In genomic region chr1:10471411-10472219, GRCh38 we compare ENCODE assay signal across 8 cellular contexts. TPM values are rescaled to one million over a fixed set of nuclear protein-coding genes. Genes with fewer than 3 reads are reported as not detected.
A peak's percentile ranks its signal among the peaks of the same experiment; 100 is the strongest.
DNase-seq lines count a peak whose midpoint lies in the region; ATAC-seq and TF ChIP-seq lines count a peak whose summit lies in the region.

No MANE protein-coding gene starts in this region.

- H3K4me2 ChIP-seq in OCI-LY7 (ENCODE audit: low read length) = peak overlapping the region; percentile 91

- H3K36me3 Mint-ChIP-seq in activated CD4-positive, alpha-beta T cell treated with anti-CD3 and anti-CD28 coated beads, Interleukin-2, amount 10 ng/mL, durations not matched to agents 24 days and 14 days (ENCODE audit: low read depth) = peaks cover 26% of the 10 kb centered on the region
- H3K36me3 Mint-ChIP-seq in naive thymus-derived CD4-positive, alpha-beta T cell = peaks cover 6 to 17% (median 10%) of the 10 kb centered on the region in 5 donors

- CTCF ChIA-PET in OCI-LY7 (lab: Charles Lee; ENCODE audit: unreplicated experiment) = interaction anchor here (0.6 kb wide), 1 partner anchor 9 kb away, joined by 3 read pairs; no protein-coding TSS in a partner anchor
- CTCF ChIA-PET in naive thymus-derived CD4-positive, alpha-beta T cell (lab: Charles Lee) = interaction anchor here (0.8 to 1.3 kb wide), 2 partner anchors 23 to 25 kb away, joined by 3 read pairs; no protein-coding TSS in a partner anchor

- no peaks in the 10 kb centered on the region for H3K9me3 ChIP-seq in OCI-LY7 (ENCODE audit: low read length)
- H3K9me3 ChIP-seq in ectodermal cell (ENCODE audit: control insufficient read depth, low read length) = no peaks in the 10 kb centered on the region
- H3K9me3 ChIP-seq in naive thymus-derived CD4-positive, alpha-beta T cell (ENCODE audit: control insufficient read depth in 2 of 3, low read length in 3 of 3) = no peaks in the 10 kb centered on the region

- peaks cover 28% of the 10 kb centered on the region for H3K4me1 Mint-ChIP-seq in activated CD4-positive, alpha-beta T cell treated with anti-CD3 and anti-CD28 coated beads, Interleukin-2, amount 10 ng/mL, durations not matched to agents 24 days and 14 days
- H3K4me1 Mint-ChIP-seq in naive thymus-derived CD4-positive, alpha-beta T cell = peaks cover 12 to 54% (median 44%) of the 10 kb centered on the region in 7 donors

- POLR2A ChIA-PET in OCI-LY7 (lab: Charles Lee) = interaction anchor here (0.7 kb wide), 1 partner anchor 15 kb away, joined by 3 read pairs; no protein-coding TSS in a partner anchor
- POLR2A ChIA-PET in naive thymus-derived CD4-positive, alpha-beta T cell (lab: Charles Lee) = no interaction called here

- WGBS in ectodermal cell, 2 experiments = 5 to 6% methylated on average over 22 to 23 of the region's 23 CpGs

- H3K4me1 ChIP-seq in OCI-LY7 (ENCODE audit: insufficient read depth, low read length, poor library complexity, severe bottlenecking) (peaks cover 31% of the 10 kb centered on the region), ectodermal cell (ENCODE audit: control insufficient read depth, insufficient read depth, low read length) (peaks cover 9% of the 10 kb centered on the region)
- H3K4me1 ChIP-seq in naive thymus-derived CD4-positive, alpha-beta T cell (ENCODE audit: control insufficient read depth in 2 of 2, insufficient read depth in 2 of 2, low read length in 2 of 2) = peaks cover 21 to 36% of the 10 kb centered on the region in 2 donors

- H3K4me3 Mint-ChIP-seq in activated CD4-positive, alpha-beta T cell treated with anti-CD3 and anti-CD28 coated beads, Interleukin-2, amount 10 ng/mL, durations not matched to agents 24 days and 14 days = peak overlapping the region; percentile 98
- peak overlapping the region; percentile 87 to 96 (median 92) for H3K4me3 Mint-ChIP-seq in naive thymus-derived CD4-positive, alpha-beta T cell

- no peaks in the 10 kb centered on the region for H3K9me2 ChIP-seq in OCI-LY7 (ENCODE audit: insufficient read depth, low read length)

- no peaks in the 10 kb centered on the region for H3K27me3 Mint-ChIP-seq in activated CD4-positive, alpha-beta T cell treated with anti-CD3 and anti-CD28 coated beads, Interleukin-2, amount 10 ng/mL, durations not matched to agents 24 days and 14 days
- no peaks in the 10 kb centered on the region for H3K27me3 Mint-ChIP-seq in naive thymus-derived CD4-positive, alpha-beta T cell

- peaks cover 43% of the 10 kb centered on the region for H3K79me2 ChIP-seq in OCI-LY7 (ENCODE audit: insufficient read depth, low read depth, low read length)

- H3K9me3 Mint-ChIP-seq in activated CD4-positive, alpha-beta T cell treated with anti-CD3 and anti-CD28 coated beads, Interleukin-2, amount 10 ng/mL, durations not matched to agents 24 days and 14 days = no peaks in the 10 kb centered on the region
- no peaks in the 10 kb centered on the region for H3K9me3 Mint-ChIP-seq in naive thymus-derived CD4-positive, alpha-beta T cell

- H3K27me3 ChIP-seq in ectodermal cell (ENCODE audit: control insufficient read depth, insufficient read depth, low read length, poor library complexity, severe bottlenecking) = no peaks in the 10 kb centered on the region
- no peaks in the 10 kb centered on the region for H3K27me3 ChIP-seq in naive thymus-derived CD4-positive, alpha-beta T cell (ENCODE audit: control insufficient read depth in 2 of 2, insufficient read depth in 2 of 2, low read length in 2 of 2)

- TSS peak; percentile 66 for BruUV-seq in OCI-LY7 (replicated peaks; lab: Mats Ljungman, UMichigan)

- peaks cover 4% of the 10 kb centered on the region; the same call in 1 of the 2 replicates for H4K20me1 ChIP-seq in OCI-LY7 (ENCODE audit: insufficient read depth, low read length)

- peak overlapping the region; percentile 94 for H3K27ac Mint-ChIP-seq in activated CD4-positive, alpha-beta T cell treated with anti-CD3 and anti-CD28 coated beads, Interleukin-2, amount 10 ng/mL, durations not matched to agents 24 days and 14 days
- H3K27ac Mint-ChIP-seq in naive thymus-derived CD4-positive, alpha-beta T cell = peak overlapping the region; percentile 78 to 93 (median 90)

- peak overlapping the region; percentile 85 for H3K4me3 ChIP-seq in OCI-LY7 (ENCODE audit: low read depth, low read length, poor library complexity, severe bottlenecking)
- H3K4me3 ChIP-seq in ectodermal cell (ENCODE audit: insufficient read depth, low read depth, low read length) = peak overlapping the region; percentile 51
- peak overlapping the region; percentile 69 for H3K4me3 ChIP-seq in naive thymus-derived CD4-positive, alpha-beta T cell (ENCODE audit: low read length)

- H3K36me3 ChIP-seq in OCI-LY7 (ENCODE audit: insufficient read depth, low read length) = peaks cover 37% of the 10 kb centered on the region
- peaks cover 10% of the 10 kb centered on the region for H3K36me3 ChIP-seq in ectodermal cell (ENCODE audit: control insufficient read depth, insufficient read depth, low read length)
- peaks cover 0 to 22% (median 4%) of the 10 kb centered on the region in 3 experiments for H3K36me3 ChIP-seq in naive thymus-derived CD4-positive, alpha-beta T cell (ENCODE audit: control insufficient read depth in 2 of 3, insufficient read depth in 3 of 3, low read length in 3 of 3)

- ATAC-seq in naive thymus-derived CD4-positive, alpha-beta T cell = peak; percentile 0

- DNase-seq in activated CD4-positive, alpha-beta T cell treated with anti-CD3 and anti-CD28 coated beads, Interleukin-2, amount 10 ng/mL, durations not matched to agents 24 days and 14 days = no peak
- DNase-seq in activated CD4-positive, alpha-beta T cell treated with anti-CD3 and anti-CD28 coated beads for 1 hour = no peak
- DNase-seq in OCI-LY7 (ENCODE audit: low spot score) (no peak), HuH-7 (ENCODE audit: low spot score) (no peak), SHP77 treated with DMSO at 0.1 percent for 48 hours (lab: John Stamatoyannopoulos, UW) (no peak), posterior vena cava (ENCODE audit: low spot score) (no peak)
- DNase-seq in naive thymus-derived CD4-positive, alpha-beta T cell = no peak

- H2AFZ ChIP-seq in OCI-LY7 (ENCODE audit: low read length) = peak overlapping the region; percentile 66; the same call in 1 of the 2 replicates

- H3K27ac ChIP-seq in OCI-LY7 (ENCODE audit: low read depth, low read length, poor library complexity, severe bottlenecking) (peak overlapping the region; percentile 96), ectodermal cell (ENCODE audit: insufficient read depth, low read depth, low read length, poor library complexity, severe bottlenecking) (no peak overlapping the region)
- H3K27ac ChIP-seq in naive thymus-derived CD4-positive, alpha-beta T cell (ENCODE audit: low read depth, low read length) = peak overlapping the region; percentile 68

- no peak for TF ChIP-seq CTCF in OCI-LY7 (conservative IDR thresholded peaks at IDR 0.05; ENCODE audit: low read length)

- intact Hi-C loops in activated CD4-positive, alpha-beta T cell treated with anti-CD3 and anti-CD28 coated beads, Interleukin-2, amount 10 ng/mL, durations not matched to agents 24 days and 14 days (cut with micrococcal nuclease) = loop anchor here (1.0 kb wide), 2 partner anchors 23 to 41 kb away; partner anchors contain the start of gene CENPS
- intact Hi-C loops in OCI-LY7 (cut with micrococcal nuclease; ENCODE audit: unreplicated experiment) = loop anchor here (1.0 to 10.0 kb wide), 3 partner anchors 41 to 437 kb away; partner anchors contain the start of genes CENPS, PGD and UBE4B
- intact Hi-C loops in naive thymus-derived CD4-positive, alpha-beta T cell (cut with micrococcal nuclease) = loop anchor here (1.0 to 10.0 kb wide), 14 partner anchors 23 to 1343 kb away; partner anchors contain the start of genes CENPS (in 2 of the 2), TARDBP (in 2 of the 2), AGTRAP (in 1 of the 2) and CLCN6 (in 1 of the 2)
- intact Hi-C loops in posterior vena cava (cut with DNase I) = loop anchor here in 1 of 2 donors (1.0 kb wide), 1 partner anchor 27 kb away; no protein-coding TSS in a partner anchor

RNA-seq across cellular contexts. Expression of gene DFFA, which starts 0.7 kb away (rescaled TPM):
- 57.4 and 58.2 TPM in 2 replicates for total RNA-seq in activated CD4-positive, alpha-beta T cell treated with anti-CD3 and anti-CD28 coated beads, Interleukin-2, amount 10 ng/mL, durations not matched to agents 24 days and 14 days
- total RNA-seq in OCI-LY7 (2014; rRNA removed; shearing (Covaris generic)) = 58.4 and 64.6 TPM in 2 replicates
- total RNA-seq in OCI-LY7 (2022) (70.9 and 79.0 TPM in 2 replicates), posterior vena cava (10 to 100 TPM; 21.5 to 24.4 TPM)
- 52.9 TPM for polyA plus RNA-seq in ectodermal cell (2013, experiment 1 of 4)
- 59.8 TPM for polyA plus RNA-seq in ectodermal cell (2013, experiment 2 of 4)
- 38.6 TPM for polyA plus RNA-seq in ectodermal cell (2013, experiment 3 of 4)
- 40.4 TPM for polyA plus RNA-seq in ectodermal cell (2013, experiment 4 of 4)
- 10 to 100 TPM; 13.5 to 36.0 (median 23.4) TPM for total RNA-seq in naive thymus-derived CD4-positive, alpha-beta T cell
- 10 to 100 TPM; 16.5 to 36.7 TPM for polyA plus RNA-seq in naive thymus-derived CD4-positive, alpha-beta T cell

RNA-seq across cellular contexts. Expression of gene PEX14, which starts 3.1 kb away (rescaled TPM):
- 20.7 and 21.6 TPM in 2 replicates for total RNA-seq in activated CD4-positive, alpha-beta T cell treated with anti-CD3 and anti-CD28 coated beads, Interleukin-2, amount 10 ng/mL, durations not matched to agents 24 days and 14 days
- 11.9 and 14.6 TPM in 2 replicates for total RNA-seq in OCI-LY7 (2014; rRNA removed; shearing (Covaris generic))
- 23.8 and 24.3 TPM in 2 replicates for total RNA-seq in OCI-LY7 (2022)
- polyA plus RNA-seq in ectodermal cell (2013, experiment 1 of 4) = 27.5 TPM
- polyA plus RNA-seq in ectodermal cell (2013, experiment 2 of 4) = 30.5 TPM
- 24.9 TPM for polyA plus RNA-seq in ectodermal cell (2013, experiment 3 of 4)
- polyA plus RNA-seq in ectodermal cell (2013, experiment 4 of 4) = 25.0 TPM
- total RNA-seq in naive thymus-derived CD4-positive, alpha-beta T cell = 10 to 100 TPM; 20.9 to 27.8 (median 22.0) TPM
- polyA plus RNA-seq in naive thymus-derived CD4-positive, alpha-beta T cell = 1 to 10 TPM; 3.6 to 6.8 TPM
- 10 to 100 TPM; 12.8 to 15.0 TPM for total RNA-seq in posterior vena cava

RNA-seq across cellular contexts. Expression of gene CORT, which starts 21.8 kb away (rescaled TPM):
- total RNA-seq in activated CD4-positive, alpha-beta T cell treated with anti-CD3 and anti-CD28 coated beads, Interleukin-2, amount 10 ng/mL, durations not matched to agents 24 days and 14 days = 0.40 and 0.52 TPM in 2 replicates
- 0.66 TPM in 1 of 2 replicates, not detected in the other for total RNA-seq in OCI-LY7 (2014; rRNA removed; shearing (Covaris generic))
- total RNA-seq in OCI-LY7 (2022) = 1.3 TPM in 1 of 2 replicates, not detected in the other
- polyA plus RNA-seq in ectodermal cell (2013, experiment 1 of 4) = 0.78 TPM
- polyA plus RNA-seq in ectodermal cell (2013, experiment 2 of 4) = 1.1 TPM
- 0.37 TPM for polyA plus RNA-seq in ectodermal cell (2013, experiment 3 of 4)
- polyA plus RNA-seq in ectodermal cell (2013, experiment 4 of 4) = 0.77 TPM
- total RNA-seq in naive thymus-derived CD4-positive, alpha-beta T cell = under 1 TPM in 2 of 5 experiments, not detected in 3; 0.27 to 0.90 TPM
- not detected for polyA plus RNA-seq in naive thymus-derived CD4-positive, alpha-beta T cell
- total RNA-seq in posterior vena cava = under 1 TPM in 1 of 2 donors, not detected in 1; 0.33 TPM

RNA-seq across cellular contexts. Expression of gene CENPS, which starts 41.4 kb away (rescaled TPM):
- total RNA-seq in activated CD4-positive, alpha-beta T cell treated with anti-CD3 and anti-CD28 coated beads, Interleukin-2, amount 10 ng/mL, durations not matched to agents 24 days and 14 days = 18.8 and 25.1 TPM in 2 replicates
- total RNA-seq in OCI-LY7 (2014; rRNA removed; shearing (Covaris generic)) = 13.6 and 18.8 TPM in 2 replicates
- total RNA-seq in OCI-LY7 (2022) = 18.4 and 18.8 TPM in 2 replicates
- 39.5 TPM for polyA plus RNA-seq in ectodermal cell (2013, experiment 1 of 4)
- 38.9 TPM for polyA plus RNA-seq in ectodermal cell (2013, experiment 2 of 4)
- 29.3 TPM for polyA plus RNA-seq in ectodermal cell (2013, experiment 3 of 4)
- 33.9 TPM for polyA plus RNA-seq in ectodermal cell (2013, experiment 4 of 4)
- 10 to 100 TPM in 2 of 5 experiments, 1 to 10 TPM in 3; 5.4 to 13.0 (median 9.8) TPM for total RNA-seq in naive thymus-derived CD4-positive, alpha-beta T cell
- 10 to 100 TPM in 1 of 2 donors, 1 to 10 TPM in 1; 8.7 to 13.2 TPM for polyA plus RNA-seq in naive thymus-derived CD4-positive, alpha-beta T cell
- total RNA-seq in posterior vena cava = 1 to 10 TPM; 7.2 to 7.8 TPM
